Comparison of ENCODE assay signal across 14 cellular contexts in genomic region chr5:80101993-80102392, GRCh38.
"Had no signal": no experiment of that assay in that cellular context is flagged by ENCODE, and none has a peak within 500 bp of the region (broad histone marks: within the 10 kb centered on the region; RNA-seq: fewer than 3 reads in every experiment).

No MANE protein-coding gene starts in this region.

- H3K27me3 ChIP-seq: breast epithelium, dorsolateral prefrontal cortex, neural progenitor cell, tibial artery, uterus had no signal

- H3K4me3 ChIP-seq: breast epithelium, dorsolateral prefrontal cortex, neural progenitor cell, tibial artery, uterus had no signal

- H3K4me1 ChIP-seq: breast epithelium, parathyroid adenoma, tibial artery, uterus had no signal

- H3K27ac ChIP-seq: breast epithelium, dorsolateral prefrontal cortex, neural progenitor cell, parathyroid adenoma, tibial artery had no signal

- H3K36me3 ChIP-seq: breast epithelium, neural progenitor cell, tibial artery, uterus had no signal

- H3K36me3 Mint-ChIP-seq: neural progenitor cell had no signal

- DNase-seq: activated CD4-positive, alpha-beta T cell treated with anti-CD3 and anti-CD28 coated beads, Interleukin-2, amount 50 U/mL, for 48 hours; activated CD4-positive, CD25-positive, alpha-beta regulatory T cell treated with anti-CD3 and anti-CD28 coated beads, Interleukin-2, amount 50 U/mL, for 72 hours; activated gamma-delta T cell treated with Interleukin-2 at 50 U/mL for 16 hours; activated T-cell treated with anti-CD3 and anti-CD28 coated beads, Interleukin-2, amount 50 U/mL, for 48 hours; aorta; dorsolateral prefrontal cortex; hypothalamus; kidney glomerular epithelial cell; mesendoderm; tibial artery; uterus had no signal

- H3K4me3 Mint-ChIP-seq: neural progenitor cell had no signal

- H3K9me3 ChIP-seq: breast epithelium, tibial artery, uterus had no signal
